23 cellular contexts compared by ENCODE assay signal in the genomic region with DNA sequence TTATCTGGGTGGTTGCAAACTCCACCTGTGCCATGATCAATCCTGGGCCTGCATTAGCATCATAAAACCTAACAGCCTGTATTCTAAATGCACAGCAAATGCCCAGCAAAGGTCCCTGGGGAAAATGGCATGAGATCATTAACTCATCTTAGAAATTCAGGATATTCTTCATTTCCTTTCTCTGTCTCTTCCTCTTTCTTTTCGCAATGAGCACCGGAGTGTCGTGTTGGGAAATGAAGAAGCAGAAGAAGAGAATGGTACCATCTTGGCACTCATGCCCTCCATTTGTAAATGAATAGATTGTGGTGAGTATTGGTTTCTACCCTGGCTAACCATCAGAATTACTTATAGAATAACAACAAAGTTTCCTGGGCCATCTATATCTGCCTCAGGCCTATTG.
"Had no signal": no experiment of that assay in that cellular context is flagged by ENCODE, and none has a peak within 500 bp of the region (broad histone marks: within the 10 kb centered on the region; RNA-seq: fewer than 3 reads in every experiment).

No MANE protein-coding gene starts in this region.

- H3K36me3 ChIP-seq: brain microvascular endothelial cell, colonic mucosa had no signal

- H3K36me3 Mint-ChIP-seq: activated CD4-positive, alpha-beta memory T cell treated with anti-CD3 and anti-CD28 coated beads for 36 hours; activated naive CD4-positive, alpha-beta T cell treated with anti-CD3 and anti-CD28 coated beads, Interleukin-2, amount 10 ng/mL, durations not matched to agents 7 days and 5 days; activated naive CD8-positive, alpha-beta T cell treated with anti-CD3 and anti-CD28 coated beads for 36 hours had no signal

- H2AFZ ChIP-seq: PC-9 had no signal

- H3K4me1 ChIP-seq: colonic mucosa had no signal

- H3K4me2 ChIP-seq: PC-9 had no signal

- H3K9me3 Mint-ChIP-seq: activated CD4-positive, alpha-beta memory T cell treated with anti-CD3 and anti-CD28 coated beads for 36 hours; activated CD4-positive, alpha-beta T cell treated with anti-CD3 and anti-CD28 coated beads, Interleukin-2, amount 10 ng/mL, durations not matched to agents 7 days and 5 days; activated naive CD4-positive, alpha-beta T cell treated with anti-CD3 and anti-CD28 coated beads, Interleukin-2, amount 10 ng/mL, durations not matched to agents 7 days and 5 days; activated naive CD8-positive, alpha-beta T cell treated with anti-CD3 and anti-CD28 coated beads for 36 hours; activated T-cell treated with anti-CD3 and anti-CD28 coated beads, Interleukin-2, amount 50 U/mL, for 72 hours; activated T-helper 2 cell treated with anti-CD3 and anti-CD28 coated beads, Interferon-gamma antibody, Interleukin-2, Interleukin-4, amounts not matched to agents 10 μg/mL and 5 μg/mL and 100 μg/mL, durations not matched to agents 14 hours and 24 hours and 36 hours had no signal

- H3K27me3 Mint-ChIP-seq: activated CD4-positive, alpha-beta memory T cell treated with anti-CD3 and anti-CD28 coated beads for 36 hours; activated naive CD4-positive, alpha-beta T cell treated with anti-CD3 and anti-CD28 coated beads, Interleukin-2, amount 10 ng/mL, durations not matched to agents 7 days and 5 days had no signal

- H3K4me1 Mint-ChIP-seq: activated CD4-positive, alpha-beta T cell treated with anti-CD3 and anti-CD28 coated beads, Interleukin-2, amount 10 ng/mL, durations not matched to agents 7 days and 5 days; activated naive CD4-positive, alpha-beta T cell treated with anti-CD3 and anti-CD28 coated beads, Interleukin-2, amount 10 ng/mL, durations not matched to agents 7 days and 5 days; activated naive CD8-positive, alpha-beta T cell treated with anti-CD3 and anti-CD28 coated beads for 36 hours; T-helper 17 cell had no signal

- H3K9me3 ChIP-seq: colonic mucosa had no signal

- DNase-seq: activated CD4-positive, alpha-beta memory T cell treated with anti-CD3 and anti-CD28 coated beads for 36 hours; activated CD4-positive, alpha-beta T cell treated with anti-CD3 and anti-CD28 coated beads, Interleukin-2, amount 10 ng/mL, durations not matched to agents 7 days and 5 days; activated CD4-positive, CD25-positive, alpha-beta regulatory T cell; activated CD8-positive, alpha-beta memory T cell treated with anti-CD3 and anti-CD28 coated beads for 24 hours; activated gamma-delta T cell treated with Interleukin-2 at 50 U/mL for 16 hours; activated naive CD4-positive, alpha-beta T cell treated with anti-CD3 and anti-CD28 coated beads, Interleukin-2, amount 10 ng/mL, durations not matched to agents 7 days and 5 days; activated naive CD8-positive, alpha-beta T cell treated with anti-CD3 and anti-CD28 coated beads for 36 hours; activated T-cell treated with anti-CD3 and anti-CD28 coated beads, Interleukin-2, amount 50 U/mL, for 72 hours; brain microvascular endothelial cell; caudate nucleus; colonic mucosa; KG1; NCI-H1105; NCI-H1436; NCI-H1694 treated with DMSO at 0.1 percent for 48 hours; NCI-H2029 treated with DMSO at 0.1 percent for 48 hours; NCI-H226; NK-92 treated with Interleukin-12 subunit alpha and Interleukin-12 subunit beta, amount 100 ng/mL, for 24 hours; PC-9; SIG-M5; T-helper 17 cell; T-helper 9 cell had no signal

- H3K4me3 Mint-ChIP-seq: activated CD4-positive, alpha-beta memory T cell treated with anti-CD3 and anti-CD28 coated beads for 36 hours; activated CD4-positive, alpha-beta T cell treated with anti-CD3 and anti-CD28 coated beads, Interleukin-2, amount 10 ng/mL, durations not matched to agents 7 days and 5 days; activated naive CD4-positive, alpha-beta T cell treated with anti-CD3 and anti-CD28 coated beads, Interleukin-2, amount 10 ng/mL, durations not matched to agents 7 days and 5 days; activated naive CD8-positive, alpha-beta T cell treated with anti-CD3 and anti-CD28 coated beads for 36 hours; activated T-cell treated with anti-CD3 and anti-CD28 coated beads, Interleukin-2, amount 50 U/mL, for 72 hours; T-helper 17 cell had no signal

- H3K27ac ChIP-seq: brain microvascular endothelial cell, colonic mucosa, PC-9 had no signal

- ATAC-seq: activated T-cell treated with anti-CD3 and anti-CD28 coated beads, Interleukin-2, amount 50 U/mL, for 72 hours; T-helper 17 cell had no signal

- H3K27ac Mint-ChIP-seq: activated CD4-positive, alpha-beta memory T cell treated with anti-CD3 and anti-CD28 coated beads for 36 hours; activated CD4-positive, alpha-beta T cell treated with anti-CD3 and anti-CD28 coated beads, Interleukin-2, amount 10 ng/mL, durations not matched to agents 7 days and 5 days; activated naive CD4-positive, alpha-beta T cell treated with anti-CD3 and anti-CD28 coated beads, Interleukin-2, amount 10 ng/mL, durations not matched to agents 7 days and 5 days; activated naive CD8-positive, alpha-beta T cell treated with anti-CD3 and anti-CD28 coated beads for 36 hours; activated T-cell treated with anti-CD3 and anti-CD28 coated beads, Interleukin-2, amount 50 U/mL, for 72 hours; activated T-helper 2 cell treated with anti-CD3 and anti-CD28 coated beads, Interferon-gamma antibody, Interleukin-2, Interleukin-4, amounts not matched to agents 10 μg/mL and 5 μg/mL and 100 μg/mL, durations not matched to agents 14 hours and 24 hours and 36 hours; T-helper 17 cell had no signal

- H3K27me3 ChIP-seq: brain microvascular endothelial cell, colonic mucosa had no signal

- H3K4me3 ChIP-seq: colonic mucosa, PC-9 had no signal
